Comparison of ENCODE assay signal across 15 cellular contexts in genomic region chr14:79064200-79064599, GRCh38.
"Had no signal": no experiment of that assay in that cellular context is flagged by ENCODE, and none has a peak within 500 bp of the region (broad histone marks: within the 10 kb centered on the region; RNA-seq: fewer than 3 reads in every experiment).

No MANE protein-coding gene starts in this region.

- ATAC-seq: body of pancreas; esophagus mucosa; left lobe of liver; natural killer cell; stimulated activated naive B cell treated with anti-CD40 and anti-IgM and Interleukin-4, amounts not matched to agents 10 μg/mL and 1 μg/mL and 100 μg/mL, for 72 hours had no signal

- DNase-seq: activated CD4-positive, alpha-beta T cell treated with anti-CD3 and anti-CD28 coated beads, Interleukin-2, amount 50 U/mL, for 1 hour; activated naive CD8-positive, alpha-beta T cell treated with anti-CD3 and anti-CD28 coated beads for 36 hours; amygdala; body of pancreas; caudate nucleus; natural killer cell; posterior cingulate gyrus; retina; stimulated activated CD4-positive, alpha-beta T cell treated with anti-CD3 and anti-CD28 coated beads, Interleukin-15, amount 100 ng/mL, for 24 hours; stimulated activated CD4-positive, alpha-beta T cell treated with anti-CD3 and anti-CD28 coated beads, Interleukin-4, amount 100 ng/mL, for 1 hour; stimulated activated naive B cell treated with anti-CD40 and anti-IgM and Interleukin-4, amounts not matched to agents 10 μg/mL and 1 μg/mL and 100 μg/mL, for 72 hours; thyroid gland; uterus had no signal
